Comparison of ENCODE assay signal across 41 cellular contexts in the genomic region with DNA sequence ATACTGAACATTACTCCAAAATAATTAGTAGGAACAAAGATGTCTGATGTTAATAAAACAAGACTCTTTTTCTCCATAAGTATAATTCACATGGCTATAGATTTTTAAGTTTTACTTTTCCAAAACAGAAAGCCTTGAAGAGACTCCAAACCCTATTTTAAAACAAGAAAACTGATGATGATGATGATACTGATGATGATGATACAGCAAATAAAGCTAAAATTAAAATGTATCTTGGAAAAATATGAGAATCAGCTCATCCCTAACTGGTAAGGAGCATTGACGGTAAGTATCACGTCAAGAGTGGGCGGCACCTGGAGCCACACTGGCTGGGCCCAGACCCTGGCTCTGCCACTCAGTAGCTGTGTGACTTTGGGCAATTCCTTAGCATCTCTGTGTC.
"Had no signal": no experiment of that assay in that cellular context is flagged by ENCODE, and none has a peak within 500 bp of the region (broad histone marks: within the 10 kb centered on the region; RNA-seq: fewer than 3 reads in every experiment).

No MANE protein-coding gene starts in this region.

- H3K36me3 Mint-ChIP-seq: activated naive CD4-positive, alpha-beta T cell treated with anti-CD3 and anti-CD28 coated beads, Interleukin-2, amount 10 ng/mL, durations not matched to agents 7 days and 5 days; activated naive CD4-positive, alpha-beta T cell treated with anti-CD3 and anti-CD28 coated beads, Interleukin-2, amount 50 U/mL, for 72 hours; activated naive CD8-positive, alpha-beta T cell; activated naive CD8-positive, alpha-beta T cell treated with anti-CD3 and anti-CD28 coated beads for 36 hours; activated naive CD8-positive, alpha-beta T cell treated with anti-CD3 and anti-CD28 coated beads, Interleukin-2, amount 10 ng/mL, durations not matched to agents 7 days and 5 days had no signal

- ATAC-seq: activated naive CD4-positive, alpha-beta T cell treated with anti-CD3 and anti-CD28 coated beads, Interleukin-2, amount 50 U/mL, for 72 hours; activated naive CD8-positive, alpha-beta T cell treated with anti-CD3 and anti-CD28 coated beads, Interleukin-2, amount 50 U/mL, for 24 hours; activated T-cell treated with anti-CD3 and anti-CD28 coated beads, Interleukin-2, amount 50 U/mL, for 4 hours; activated T-cell treated with anti-CD3 and anti-CD28 coated beads, Interleukin-2, amount 50 U/mL, for 72 hours; activated T-helper 17 cell treated with anti-CD3 and anti-CD28 coated beads, Interleukin-2, amount 50 U/mL, for 72 hours; body of pancreas had no signal

- H3K27me3 ChIP-seq: adrenal gland, ascending aorta, body of pancreas, brain microvascular endothelial cell, breast epithelium, cardiac muscle cell had no signal

- H3K4me3 Mint-ChIP-seq: activated naive CD4-positive, alpha-beta T cell treated with anti-CD3 and anti-CD28 coated beads for 36 hours; activated naive CD4-positive, alpha-beta T cell treated with anti-CD3 and anti-CD28 coated beads, Interleukin-2, amount 10 ng/mL, durations not matched to agents 7 days and 5 days; activated naive CD4-positive, alpha-beta T cell treated with anti-CD3 and anti-CD28 coated beads, Interleukin-2, amount 50 U/mL, for 24 hours; activated naive CD8-positive, alpha-beta T cell; activated naive CD8-positive, alpha-beta T cell treated with anti-CD3 and anti-CD28 coated beads for 36 hours; activated naive CD8-positive, alpha-beta T cell treated with anti-CD3 and anti-CD28 coated beads, Interleukin-2, amount 10 ng/mL, durations not matched to agents 7 days and 5 days; activated naive CD8-positive, alpha-beta T cell treated with anti-CD3 and anti-CD28 coated beads, Interleukin-2, amount 50 U/mL, for 24 hours; activated T-cell treated with anti-CD3 and anti-CD28 coated beads, Interleukin-2, amount 50 U/mL, for 24 hours; activated T-cell treated with anti-CD3 and anti-CD28 coated beads, Interleukin-2, amount 50 U/mL, for 4 hours; activated T-cell treated with anti-CD3 and anti-CD28 coated beads, Interleukin-2, amount 50 U/mL, for 72 hours; activated T-helper 1 cell treated with anti-CD3 and anti-CD28 coated beads, Interleukin-12 subunit alpha, Interleukin-12 subunit beta, Interleukin-2, Interleukin-4 antibody, amounts not matched to agents 30 ng/mL and 10 ng/mL and 1 ng/mL, durations not matched to agents 14 hours and 24 hours and 36 hours; activated T-helper 17 cell treated with anti-CD3 and anti-CD28 coated beads, Interleukin-2, amount 50 U/mL, for 72 hours; brain; central memory CD8-positive, alpha-beta T cell had no signal

- H3K9me3 ChIP-seq: adrenal gland, ascending aorta, body of pancreas, breast epithelium had no signal

- H3K4me3 ChIP-seq: adrenal gland, ascending aorta, body of pancreas, breast epithelium, cardiac muscle cell had no signal

- FAIRE-seq: astrocyte, bronchial epithelial cell had no signal

- H3K27ac ChIP-seq: adrenal gland, ascending aorta, body of pancreas, brain microvascular endothelial cell, breast epithelium, cardiac muscle cell had no signal

- DNase-seq: activated effector memory CD4-positive, alpha-beta T cell treated with anti-CD3 and anti-CD28 coated beads, Interleukin-2, amount 50 U/mL, for 16 hours; activated effector memory CD4-positive, alpha-beta T cell treated with Interleukin-2 at 50 U/mL for 16 hours; activated gamma-delta T cell; activated gamma-delta T cell treated with Interleukin-2 at 50 U/mL for 16 hours; activated naive CD4-positive, alpha-beta T cell; activated naive CD4-positive, alpha-beta T cell treated with anti-CD3 and anti-CD28 coated beads for 36 hours; activated naive CD4-positive, alpha-beta T cell treated with anti-CD3 and anti-CD28 coated beads, Interleukin-2, amount 10 ng/mL, durations not matched to agents 7 days and 5 days; activated naive CD4-positive, alpha-beta T cell treated with anti-CD3 and anti-CD28 coated beads, Interleukin-2, amount 50 U/mL, for 16 hours; activated naive CD4-positive, alpha-beta T cell treated with Interleukin-2 at 50 U/mL for 16 hours; activated naive CD8-positive, alpha-beta T cell treated with anti-CD3 and anti-CD28 coated beads for 36 hours; activated naive CD8-positive, alpha-beta T cell treated with anti-CD3 and anti-CD28 coated beads, Interleukin-2, amount 10 ng/mL, durations not matched to agents 7 days and 5 days; activated naive CD8-positive, alpha-beta T cell treated with anti-CD3 and anti-CD28 coated beads, Interleukin-2, amount 50 U/mL, for 24 hours; activated T-cell treated with anti-CD3 and anti-CD28 coated beads for 4 hours; activated T-cell treated with anti-CD3 and anti-CD28 coated beads, Interleukin-2, amount 50 U/mL, for 1 hour; activated T-cell treated with anti-CD3 and anti-CD28 coated beads, Interleukin-2, amount 50 U/mL, for 24 hours; activated T-cell treated with anti-CD3 and anti-CD28 coated beads, Interleukin-2, amount 50 U/mL, for 4 hours; activated T-cell treated with anti-CD3 and anti-CD28 coated beads, Interleukin-2, amount 50 U/mL, for 48 hours; activated T-cell treated with anti-CD3 and anti-CD28 coated beads, Interleukin-2, amount 50 U/mL, for 72 hours; adrenal gland; amniotic stem cell; amygdala; anterior cingulate cortex; aorta; body of pancreas; brain microvascular endothelial cell; caudate nucleus; central memory CD4-positive, alpha-beta T cell; cerebellar nuclear complex had no signal

- H3K27ac Mint-ChIP-seq: activated naive CD4-positive, alpha-beta T cell treated with anti-CD3 and anti-CD28 coated beads for 36 hours; activated naive CD4-positive, alpha-beta T cell treated with anti-CD3 and anti-CD28 coated beads, Interleukin-2, amount 10 ng/mL, durations not matched to agents 7 days and 5 days; activated naive CD4-positive, alpha-beta T cell treated with anti-CD3 and anti-CD28 coated beads, Interleukin-2, amount 50 U/mL, for 24 hours; activated naive CD8-positive, alpha-beta T cell; activated naive CD8-positive, alpha-beta T cell treated with anti-CD3 and anti-CD28 coated beads for 36 hours; activated naive CD8-positive, alpha-beta T cell treated with anti-CD3 and anti-CD28 coated beads, Interleukin-2, amount 10 ng/mL, durations not matched to agents 7 days and 5 days; activated naive CD8-positive, alpha-beta T cell treated with anti-CD3 and anti-CD28 coated beads, Interleukin-2, amount 50 U/mL, for 24 hours; activated T-cell treated with anti-CD3 and anti-CD28 coated beads, Interleukin-2, amount 50 U/mL, for 24 hours; activated T-helper 1 cell treated with anti-CD3 and anti-CD28 coated beads, Interleukin-12 subunit alpha, Interleukin-12 subunit beta, Interleukin-2, Interleukin-4 antibody, amounts not matched to agents 30 ng/mL and 10 ng/mL and 1 ng/mL, durations not matched to agents 14 hours and 24 hours and 36 hours; activated T-helper 17 cell treated with anti-CD3 and anti-CD28 coated beads, Interleukin-2, amount 50 U/mL, for 72 hours; activated T-helper 2 cell treated with anti-CD3 and anti-CD28 coated beads, Interferon-gamma antibody, Interleukin-2, Interleukin-4, amounts not matched to agents 10 μg/mL and 5 μg/mL and 100 μg/mL, durations not matched to agents 14 hours and 24 hours and 36 hours had no signal

- H3K27me3 Mint-ChIP-seq: activated naive CD4-positive, alpha-beta T cell treated with anti-CD3 and anti-CD28 coated beads, Interleukin-2, amount 50 U/mL, for 24 hours; activated naive CD8-positive, alpha-beta T cell; activated naive CD8-positive, alpha-beta T cell treated with anti-CD3 and anti-CD28 coated beads, Interleukin-2, amount 50 U/mL, for 24 hours; activated T-cell treated with anti-CD3 and anti-CD28 coated beads, Interleukin-2, amount 50 U/mL, for 24 hours; brain had no signal

- H3K9me3 Mint-ChIP-seq: activated naive CD4-positive, alpha-beta T cell treated with anti-CD3 and anti-CD28 coated beads for 36 hours; activated naive CD4-positive, alpha-beta T cell treated with anti-CD3 and anti-CD28 coated beads, Interleukin-2, amount 50 U/mL, for 24 hours; activated naive CD4-positive, alpha-beta T cell treated with anti-CD3 and anti-CD28 coated beads, Interleukin-2, amount 50 U/mL, for 72 hours; activated naive CD8-positive, alpha-beta T cell treated with anti-CD3 and anti-CD28 coated beads, Interleukin-2, amount 50 U/mL, for 24 hours; activated T-cell treated with anti-CD3 and anti-CD28 coated beads, Interleukin-2, amount 50 U/mL, for 24 hours; activated T-cell treated with anti-CD3 and anti-CD28 coated beads, Interleukin-2, amount 50 U/mL, for 4 hours; activated T-helper 17 cell treated with anti-CD3 and anti-CD28 coated beads, Interleukin-2, amount 50 U/mL, for 72 hours; central memory CD8-positive, alpha-beta T cell had no signal

- H3K4me1 ChIP-seq: adrenal gland, ascending aorta, body of pancreas, breast epithelium had no signal

- H3K4me1 Mint-ChIP-seq: activated naive CD4-positive, alpha-beta T cell treated with anti-CD3 and anti-CD28 coated beads, Interleukin-2, amount 10 ng/mL, durations not matched to agents 7 days and 5 days; activated naive CD4-positive, alpha-beta T cell treated with anti-CD3 and anti-CD28 coated beads, Interleukin-2, amount 50 U/mL, for 24 hours; activated naive CD8-positive, alpha-beta T cell treated with anti-CD3 and anti-CD28 coated beads for 36 hours; activated naive CD8-positive, alpha-beta T cell treated with anti-CD3 and anti-CD28 coated beads, Interleukin-2, amount 10 ng/mL, durations not matched to agents 7 days and 5 days; activated naive CD8-positive, alpha-beta T cell treated with anti-CD3 and anti-CD28 coated beads, Interleukin-2, amount 50 U/mL, for 24 hours; activated T-helper 17 cell treated with anti-CD3 and anti-CD28 coated beads, Interleukin-2, amount 50 U/mL, for 72 hours; central memory CD8-positive, alpha-beta T cell had no signal

- H3K36me3 ChIP-seq: adrenal gland, ascending aorta, brain microvascular endothelial cell, breast epithelium, cardiac muscle cell had no signal
